3 cellular contexts compared by ENCODE assay signal in the genomic region with DNA sequence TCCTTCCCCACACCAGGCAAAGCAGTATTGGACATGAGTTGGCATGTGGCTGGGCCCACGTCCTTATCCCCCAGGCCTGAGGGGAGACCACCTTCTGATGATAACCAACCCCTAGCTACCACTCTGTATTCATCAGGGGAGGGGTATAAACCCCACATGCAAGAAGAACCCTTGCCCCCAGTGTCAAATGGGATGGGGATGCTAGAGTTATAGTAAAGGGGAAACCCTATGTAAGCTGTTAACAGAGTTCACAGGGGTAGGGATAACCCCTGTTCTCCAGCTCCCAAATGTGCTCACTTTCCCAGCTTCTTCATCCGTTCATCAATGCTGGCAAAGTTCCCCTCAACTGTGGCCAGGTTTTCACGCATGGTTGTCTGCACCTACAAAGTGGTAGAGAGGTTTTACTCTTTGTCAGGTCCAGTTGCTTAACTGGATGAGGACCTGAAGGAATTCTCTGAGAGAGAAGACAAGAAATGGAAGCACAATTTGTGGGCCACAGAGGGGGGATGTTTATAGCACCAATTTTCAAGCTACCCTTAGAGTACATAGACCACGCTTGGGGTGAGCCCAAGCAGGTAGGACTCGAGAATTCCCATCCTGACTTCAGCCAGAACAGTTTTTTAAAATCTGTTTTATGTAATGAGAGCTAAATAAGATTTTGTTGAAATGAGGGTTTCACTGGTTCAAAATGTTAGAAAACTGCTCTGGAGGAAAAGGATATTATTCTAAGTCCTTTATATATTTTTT.
TF ChIP-seq lines count a peak whose summit lies in the region.

No MANE protein-coding gene starts in this region.

TF ChIP-seq in SK-N-SH, 30 proteins besides CTCF, POLR2A, EP300 and RAD21:
- TF ChIP-seq, protein P1, sequence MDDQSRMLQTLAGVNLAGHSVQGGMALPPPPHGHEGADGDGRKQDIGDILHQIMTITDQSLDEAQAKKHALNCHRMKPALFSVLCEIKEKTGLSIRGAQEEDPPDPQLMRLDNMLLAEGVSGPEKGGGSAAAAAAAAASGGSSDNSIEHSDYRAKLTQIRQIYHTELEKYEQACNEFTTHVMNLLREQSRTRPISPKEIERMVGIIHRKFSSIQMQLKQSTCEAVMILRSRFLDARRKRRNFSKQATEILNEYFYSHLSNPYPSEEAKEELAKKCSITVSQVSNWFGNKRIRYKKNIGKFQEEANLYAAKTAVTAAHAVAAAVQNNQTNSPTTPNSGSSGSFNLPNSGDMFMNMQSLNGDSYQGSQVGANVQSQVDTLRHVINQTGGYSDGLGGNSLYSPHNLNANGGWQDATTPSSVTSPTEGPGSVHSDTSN (IDR thresholded peaks at IDR 0.05), result no peak
- peak; percentile 37; the same call in 1 of the 2 replicates for TF ChIP-seq POLR2AphosphoS5 (IDR thresholded peaks at IDR 0.05; ENCODE audit: low read depth, low read length)

TF ChIP-seq in SK-N-SH treated with all-trans-retinoic acid at 6 μM for 48 hours, 23 proteins besides CTCF, POLR2A, EP300 and RAD21 (continues in another document):
- TF ChIP-seq PATZ1 (CRISPR knock-in tag; IDR thresholded peaks at IDR 0.05; ENCODE audit: borderline replicate concordance) (no peak), ZC3H10 (CRISPR knock-in tag; IDR thresholded peaks at IDR 0.05) (no peak), ZNF565 (CRISPR knock-in tag; conservative IDR thresholded peaks at IDR 0.05; ENCODE audit: low read depth) (no peak), ARNTL (CRISPR knock-in tag; IDR thresholded peaks at IDR 0.05; ENCODE audit: borderline replicate concordance, low read depth) (no peak), ESRRG (CRISPR knock-in tag; IDR thresholded peaks at IDR 0.05) (no peak), ISL1 (CRISPR knock-in tag; IDR thresholded peaks at IDR 0.05) (no peak), BACH2 (CRISPR knock-in tag; IDR thresholded peaks at IDR 0.05; ENCODE audit: borderline replicate concordance) (no peak), GLIS3 (CRISPR knock-in tag; IDR thresholded peaks at IDR 0.05) (no peak), PPARA (CRISPR knock-in tag; IDR thresholded peaks at IDR 0.05; ENCODE audit: borderline replicate concordance) (no peak), ZFP3 (CRISPR knock-in tag; IDR thresholded peaks at IDR 0.05) (no peak), RARB (CRISPR knock-in tag; IDR thresholded peaks at IDR 0.05) (no peak), TSHZ2 (CRISPR knock-in tag; IDR thresholded peaks at IDR 0.05) (no peak), CSDC2 (CRISPR knock-in tag; IDR thresholded peaks at IDR 0.05) (no peak), SNAI2 (CRISPR knock-in tag; IDR thresholded peaks at IDR 0.05) (no peak), ZFP30 (CRISPR knock-in tag; IDR thresholded peaks at IDR 0.05) (no peak)
- TF ChIP-seq, protein P2, sequence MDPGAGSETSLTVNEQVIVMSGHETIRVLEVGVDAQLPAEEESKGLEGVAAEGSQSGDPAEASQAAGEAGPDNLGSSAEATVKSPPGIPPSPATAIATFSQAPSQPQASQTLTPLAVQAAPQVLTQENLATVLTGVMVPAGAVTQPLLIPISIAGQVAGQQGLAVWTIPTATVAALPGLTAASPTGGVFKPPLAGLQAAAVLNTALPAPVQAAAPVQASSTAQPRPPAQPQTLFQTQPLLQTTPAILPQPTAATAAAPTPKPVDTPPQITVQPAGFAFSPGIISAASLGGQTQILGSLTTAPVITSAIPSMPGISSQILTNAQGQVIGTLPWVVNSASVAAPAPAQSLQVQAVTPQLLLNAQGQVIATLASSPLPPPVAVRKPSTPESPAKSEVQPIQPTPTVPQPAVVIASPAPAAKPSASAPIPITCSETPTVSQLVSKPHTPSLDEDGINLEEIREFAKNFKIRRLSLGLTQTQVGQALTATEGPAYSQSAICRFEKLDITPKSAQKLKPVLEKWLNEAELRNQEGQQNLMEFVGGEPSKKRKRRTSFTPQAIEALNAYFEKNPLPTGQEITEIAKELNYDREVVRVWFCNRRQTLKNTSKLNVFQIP (CRISPR knock-in tag; IDR thresholded peaks at IDR 0.05; ENCODE audit: borderline replicate concordance, low read depth), result no peak
- TF ChIP-seq, protein P3, sequence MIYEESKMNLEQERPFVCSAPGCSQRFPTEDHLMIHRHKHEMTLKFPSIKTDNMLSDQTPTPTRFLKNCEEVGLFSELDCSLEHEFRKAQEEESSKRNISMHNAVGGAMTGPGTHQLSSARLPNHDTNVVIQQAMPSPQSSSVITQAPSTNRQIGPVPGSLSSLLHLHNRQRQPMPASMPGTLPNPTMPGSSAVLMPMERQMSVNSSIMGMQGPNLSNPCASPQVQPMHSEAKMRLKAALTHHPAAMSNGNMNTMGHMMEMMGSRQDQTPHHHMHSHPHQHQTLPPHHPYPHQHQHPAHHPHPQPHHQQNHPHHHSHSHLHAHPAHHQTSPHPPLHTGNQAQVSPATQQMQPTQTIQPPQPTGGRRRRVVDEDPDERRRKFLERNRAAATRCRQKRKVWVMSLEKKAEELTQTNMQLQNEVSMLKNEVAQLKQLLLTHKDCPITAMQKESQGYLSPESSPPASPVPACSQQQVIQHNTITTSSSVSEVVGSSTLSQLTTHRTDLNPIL (CRISPR knock-in tag; IDR thresholded peaks at IDR 0.05; ENCODE audit: low read depth), result no peak

TF ChIP-seq in K562, 482 proteins besides CTCF, POLR2A, EP300 and RAD21:
- TF ChIP-seq POLR2AphosphoS2 (IDR thresholded peaks at IDR 0.05; ENCODE audit: low read length), result peak; percentile 48; the same call in 1 of the 2 replicates
- 0 out of 2 replicates have a peak, but pooled peaks have one; percentile 22 for TF ChIP-seq SUPT5H (IDR thresholded peaks at IDR 0.05)
- TF ChIP-seq ELF1 (tag; IDR thresholded peaks at IDR 0.05), result no peak
- no peak for TF ChIP-seq RNF2 (IDR thresholded peaks at IDR 0.05)
- peak; percentile 51; the same call in 1 of the 2 replicates for TF ChIP-seq POLR2AphosphoS5 (IDR thresholded peaks at IDR 0.05; ENCODE audit: control insufficient read depth, insufficient read depth, low read depth, low read length)
- TF ChIP-seq ZNF12 (CRISPR knock-in tag; IDR thresholded peaks at IDR 0.05), result no peak
